Comparison of ENCODE assay signal across 28 cellular contexts in the genomic region with DNA sequence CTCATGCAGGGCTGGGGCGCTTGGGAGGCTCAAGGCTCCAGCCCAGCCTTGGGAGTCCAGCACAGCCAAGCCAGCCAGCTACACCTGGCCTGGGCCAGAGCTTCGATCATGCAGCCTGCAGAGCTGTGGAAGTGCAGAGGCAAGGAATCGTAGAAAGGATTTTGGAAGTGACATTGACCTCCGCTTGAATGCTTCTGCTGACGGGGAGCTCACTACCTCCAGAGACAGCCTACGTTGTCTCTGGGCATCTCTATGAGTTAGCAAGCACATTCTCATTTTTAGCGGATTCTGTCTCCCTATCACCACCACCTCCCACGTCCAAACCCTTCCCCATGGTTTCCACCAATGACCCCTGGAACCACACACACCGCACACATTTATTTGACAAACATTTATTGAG.
"Had no signal": no experiment of that assay in that cellular context is flagged by ENCODE, and none has a peak within 500 bp of the region (broad histone marks: within the 10 kb centered on the region; RNA-seq: fewer than 3 reads in every experiment).

No MANE protein-coding gene starts in this region.

- H3K9me3 ChIP-seq: adrenal gland, MG63, SJCRH30 had no signal

- H3K4me1 ChIP-seq: adrenal gland had no signal

- ATAC-seq: activated CD4-positive, alpha-beta T cell treated with anti-CD3 and anti-CD28 coated beads for 36 hours; activated CD4-positive, CD25-positive, alpha-beta regulatory T cell treated with anti-CD3 and anti-CD28 coated beads, Interleukin-2, amount 50 U/mL, for 24 hours; activated CD8-positive, alpha-beta T cell treated with anti-CD3 and anti-CD28 coated beads, Interleukin-2, amount 10 ng/mL, durations not matched to agents 7 days and 5 days had no signal

- H2AFZ ChIP-seq: PC-9 had no signal

- H3K27me3 ChIP-seq: SJCRH30 had no signal

- H3K36me3 ChIP-seq: adrenal gland, MG63, SJCRH30 had no signal

- DNase-seq: activated CD4-positive, alpha-beta T cell treated with anti-CD3 and anti-CD28 coated beads for 36 hours; activated CD4-positive, alpha-beta T cell treated with anti-CD3 and anti-CD28 coated beads, Interleukin-2, amount 10 ng/mL, durations not matched to agents 7 days and 5 days; activated CD4-positive, alpha-beta T cell treated with anti-CD3 and anti-CD28 coated beads, Interleukin-2, amount 50 U/mL, for 48 hours; activated CD8-positive, alpha-beta T cell treated with anti-CD3 and anti-CD28 coated beads, Interleukin-2, amount 10 ng/mL, durations not matched to agents 7 days and 5 days; activated gamma-delta T cell; activated naive CD4-positive, alpha-beta T cell treated with Interleukin-2 at 50 U/mL for 16 hours; activated naive CD8-positive, alpha-beta T cell treated with anti-CD3 and anti-CD28 coated beads, Interleukin-2, amount 10 ng/mL, durations not matched to agents 7 days and 5 days; activated T-cell treated with anti-CD3 and anti-CD28 coated beads, Interleukin-2, amount 50 U/mL, for 24 hours; adrenal gland; cerebellar nuclear complex; Kasumi-1; MG63; NCI-H1048; NCI-H1105 treated with DMSO at 0.1 percent for 48 hours; NCI-H1436; NCI-H1694; NCI-H1930; NCI-H2081 treated with DMSO at 0.1 percent for 48 hours; NCI-H345; NCI-H526; NCI-H748 treated with DMSO at 0.1 percent for 48 hours; PC-9; SHP77; SJCRH30 had no signal

- H3K4me2 ChIP-seq: PC-9 had no signal

- FAIRE-seq: bronchial epithelial cell, TTC549 had no signal

- H3K4me3 ChIP-seq: adrenal gland, MG63, PC-9, SJCRH30, SK-N-MC had no signal

- H3K27ac ChIP-seq: adrenal gland, PC-9, SJCRH30, SK-N-MC had no signal
